In the genomic region with DNA sequence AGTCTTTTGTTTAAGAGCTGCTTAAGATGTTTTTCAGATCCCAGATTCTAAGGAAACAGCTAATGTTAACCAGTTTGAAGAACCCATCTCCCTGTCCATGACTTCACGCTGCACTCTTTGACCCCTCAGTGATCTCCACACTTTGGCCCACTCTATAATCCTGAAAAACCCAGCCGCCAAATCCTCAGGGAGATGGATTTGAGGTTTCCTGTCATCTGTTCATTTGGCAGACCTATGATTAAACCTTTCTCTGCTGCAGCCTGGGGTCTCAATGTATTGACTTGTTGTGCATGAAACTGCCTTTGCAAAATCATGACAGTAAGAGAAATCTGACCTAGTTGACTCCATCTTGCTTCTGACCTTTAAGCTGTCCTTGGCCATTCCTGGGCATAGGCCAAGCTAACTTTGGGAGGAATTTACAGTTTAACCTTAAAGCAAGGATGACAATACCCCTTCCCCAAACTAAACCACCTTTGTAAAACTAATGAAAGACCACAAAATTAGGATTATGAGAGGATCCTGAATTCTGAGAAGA, we compare ENCODE assay signal across 16 cellular contexts. TPM values are rescaled to one million over a fixed set of nuclear protein-coding genes. Genes with fewer than 3 reads are reported as not detected.
DNase-seq lines count a peak whose midpoint lies in the region; ATAC-seq and TF ChIP-seq lines count a peak whose summit lies in the region.
"Had no signal": no experiment of that assay in that cellular context is flagged by ENCODE, and none has a peak within 500 bp of the region (broad histone marks: within the 10 kb centered on the region; RNA-seq: fewer than 3 reads in every experiment).

No MANE protein-coding gene starts in this region.

- H3K36me3 Mint-ChIP-seq in mesothelial cell of epicardium: no peaks in the 10 kb centered on the region

- peaks cover 13% of the 10 kb centered on the region for H3K9me3 Mint-ChIP-seq in mesothelial cell of epicardium
- H3K9me3 Mint-ChIP-seq: CD4-positive, alpha-beta T cell had no signal

- H3K27ac Mint-ChIP-seq in mesothelial cell of epicardium: peak overlapping the region; percentile 10
- H3K27ac Mint-ChIP-seq: CD4-positive, alpha-beta T cell had no signal

- DNase-seq in SK-N-SH (no peak), SJCRH30 (peak; percentile 60 to 78), mesothelial cell of epicardium (ENCODE audit: low spot score in 2 of 2, unreplicated experiment in 2 of 2) (no peak), smooth muscle cell (lab: John Stamatoyannopoulos, UW; ENCODE audit: unreplicated experiment) (no peak), foreskin fibroblast (no peak), SIG-M5 (lab: John Stamatoyannopoulos, UW) (no peak)
- DNase-seq: AML-193; Caco-2; CD4-positive, alpha-beta T cell had no signal

- no peak for TF ChIP-seq EP300 in SK-N-SH (IDR thresholded peaks at IDR 0.05; ENCODE audit: borderline replicate concordance in 1 of 2, low read depth in 1 of 2, low read length in 1 of 2)

- H3K4me1 ChIP-seq in SK-N-SH (ENCODE audit: control insufficient read depth in 1 of 2, insufficient read depth in 2 of 2, low read depth in 1 of 2, low read length in 1 of 2) (no peaks in the 10 kb centered on the region), SJCRH30 (peaks cover 20% of the 10 kb centered on the region), smooth muscle cell (ENCODE audit: low read depth) (no peaks in the 10 kb centered on the region)
- H3K4me1 ChIP-seq: A549, Caco-2, HAP-1 had no signal

- H3K9me3 ChIP-seq in SK-N-SH (no peaks in the 10 kb centered on the region), SJCRH30 (replicated peaks) (no peaks in the 10 kb centered on the region; the same call in 1 of the 2 replicates), smooth muscle cell (replicated peaks; ENCODE audit: low read depth) (no peaks in the 10 kb centered on the region)
- H3K9me3 ChIP-seq: A549, Caco-2, HAP-1 had no signal

- H3K4me3 Mint-ChIP-seq in mesothelial cell of epicardium: no peak overlapping the region
- H3K4me3 Mint-ChIP-seq: CD4-positive, alpha-beta T cell had no signal

- no peaks in the 10 kb centered on the region for H3K79me2 ChIP-seq in SK-N-SH (ENCODE audit: insufficient read depth)
- H3K79me2 ChIP-seq in smooth muscle cell (ENCODE audit: low read depth): no peaks in the 10 kb centered on the region

- H3K36me3 ChIP-seq in SK-N-SH (replicated peaks in 1 of 2; ENCODE audit: control insufficient read depth in 1 of 2, insufficient read depth in 2 of 2, low read length in 1 of 2) (no peaks in the 10 kb centered on the region), SJCRH30 (no peaks in the 10 kb centered on the region), smooth muscle cell (ENCODE audit: low read depth) (no peaks in the 10 kb centered on the region)
- H3K36me3 ChIP-seq: HAP-1 had no signal

- peaks cover 14% of the 10 kb centered on the region for H3K4me1 Mint-ChIP-seq in mesothelial cell of epicardium

- WGBS in SK-N-SH (ENCODE audit: low lambda C conversion rate): 98% methylated on average over 2 of the region's 2 CpGs
- WGBS in smooth muscle cell (ENCODE audit: low lambda C conversion rate): 70% methylated on average over 2 of the region's 2 CpGs

- H3K4me3 ChIP-seq in SK-N-SH (ENCODE audit: low read depth in 2 of 2, low read length in 1 of 2): no peak overlapping the region
- no peak overlapping the region for H3K4me3 ChIP-seq in SJCRH30
- H3K4me3 ChIP-seq in smooth muscle cell: no peak overlapping the region
- H3K4me3 ChIP-seq in foreskin fibroblast (ENCODE audit: low read depth in 1 of 2, low read length in 2 of 2): no peak overlapping the region
- H3K4me3 ChIP-seq: A549, HAP-1 had no signal

- TF ChIP-seq CTCF in SK-N-SH (IDR thresholded peaks at IDR 0.05): no peak
- TF ChIP-seq CTCF in mesothelial cell of epicardium (IDR thresholded peaks at IDR 0.05; ENCODE audit: unreplicated experiment): no peak
- TF ChIP-seq CTCF in smooth muscle cell (IDR thresholded peaks at IDR 0.05; ENCODE audit: borderline replicate concordance, insufficient read depth, poor library complexity, severe bottlenecking): no peak
- TF ChIP-seq CTCF in foreskin fibroblast (IDR thresholded peaks at IDR 0.05; ENCODE audit: low read depth, low read length): no peak

- no peaks in the 10 kb centered on the region for H3K27me3 Mint-ChIP-seq in mesothelial cell of epicardium (ENCODE audit: low read depth)

- H2AFZ ChIP-seq in SK-N-SH (ENCODE audit: low read depth): peak overlapping the region; percentile 69; the same call in 1 of the 2 replicates
- peak overlapping the region; percentile 58 for H2AFZ ChIP-seq in smooth muscle cell (ENCODE audit: low read depth)

- no peaks in the 10 kb centered on the region for H3K9me2 ChIP-seq in SK-N-SH

- H3K9ac ChIP-seq in SK-N-SH: no peak overlapping the region
- H3K9ac ChIP-seq in smooth muscle cell (ENCODE audit: low read depth): no peak overlapping the region

- CTCF ChIA-PET in SK-N-SH (lab: Yijun Ruan, JAX): interaction anchor here (0.6 to 1.3 kb wide), 2 partner anchors 50 to 503 kb away, joined by 3 read pairs; no protein-coding TSS in a partner anchor

- POLR2A ChIA-PET in SK-N-SH (lab: Yijun Ruan, JAX): no interaction called here

- H3K27me3 ChIP-seq in SK-N-SH (ENCODE audit: insufficient read depth) (no peaks in the 10 kb centered on the region), SJCRH30 (no peaks in the 10 kb centered on the region), smooth muscle cell (ENCODE audit: low read depth) (no peaks in the 10 kb centered on the region)

- no peak for ATAC-seq in SK-N-SH treated with all-trans-retinoic acid at 6 μM for 48 hours
- ATAC-seq: A549 had no signal

- no peaks in the 10 kb centered on the region for H4K20me1 ChIP-seq in SK-N-SH (ENCODE audit: insufficient read depth)
- H4K20me1 ChIP-seq in smooth muscle cell (ENCODE audit: low read depth): no peaks in the 10 kb centered on the region

- H3K27ac ChIP-seq in SK-N-SH (ENCODE audit: low read depth in 2 of 2, low read length in 1 of 2) (no peak overlapping the region), SJCRH30 (peak overlapping the region; percentile 49), smooth muscle cell (ENCODE audit: low read depth) (no peak overlapping the region)
- H3K27ac ChIP-seq: 22Rv1, A549, C4-2B had no signal

- H3K4me2 ChIP-seq in SK-N-SH (no peak overlapping the region), smooth muscle cell (no peak overlapping the region)
- H3K4me2 ChIP-seq: A549 had no signal

- H3F3A ChIP-seq in SK-N-SH (replicated peaks; ENCODE audit: insufficient read depth) (no peaks in the 10 kb centered on the region), smooth muscle cell (ENCODE audit: low read depth) (no peaks in the 10 kb centered on the region)

- TF ChIP-seq RAD21 in SK-N-SH (IDR thresholded peaks at IDR 0.05; ENCODE audit: low read length): no peak

TF ChIP-seq in SK-N-SH, 30 proteins besides CTCF, POLR2A, EP300 and RAD21 (continues in another document):
- TF ChIP-seq, protein P1, sequence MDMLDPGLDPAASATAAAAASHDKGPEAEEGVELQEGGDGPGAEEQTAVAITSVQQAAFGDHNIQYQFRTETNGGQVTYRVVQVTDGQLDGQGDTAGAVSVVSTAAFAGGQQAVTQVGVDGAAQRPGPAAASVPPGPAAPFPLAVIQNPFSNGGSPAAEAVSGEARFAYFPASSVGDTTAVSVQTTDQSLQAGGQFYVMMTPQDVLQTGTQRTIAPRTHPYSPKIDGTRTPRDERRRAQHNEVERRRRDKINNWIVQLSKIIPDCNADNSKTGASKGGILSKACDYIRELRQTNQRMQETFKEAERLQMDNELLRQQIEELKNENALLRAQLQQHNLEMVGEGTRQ (IDR thresholded peaks at IDR 0.05; ENCODE audit: borderline replicate concordance, low read depth, low read length): no peak
- TF ChIP-seq, protein P2, sequence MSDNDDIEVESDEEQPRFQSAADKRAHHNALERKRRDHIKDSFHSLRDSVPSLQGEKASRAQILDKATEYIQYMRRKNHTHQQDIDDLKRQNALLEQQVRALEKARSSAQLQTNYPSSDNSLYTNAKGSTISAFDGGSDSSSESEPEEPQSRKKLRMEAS (IDR thresholded peaks at IDR 0.05; ENCODE audit: low read depth): no peak
- TF ChIP-seq GABPA (IDR thresholded peaks at IDR 0.05; ENCODE audit: low read depth): no peak

TF ChIP-seq in SK-N-SH treated with all-trans-retinoic acid at 6 μM for 48 hours, 23 proteins besides CTCF, POLR2A, EP300 and RAD21 (continues in another document):
- TF ChIP-seq ZNF565 (CRISPR knock-in tag; conservative IDR thresholded peaks at IDR 0.05; ENCODE audit: low read depth) (no peak), PPARA (CRISPR knock-in tag; IDR thresholded peaks at IDR 0.05; ENCODE audit: borderline replicate concordance) (no peak), BACH2 (CRISPR knock-in tag; IDR thresholded peaks at IDR 0.05; ENCODE audit: borderline replicate concordance) (no peak)

RNA-seq across cellular contexts. Expression of a gene that starts 11.5 kb away (rescaled TPM):
- polyA plus RNA-seq in SK-N-SH (2012; rRNA removed): not detected in 2 replicates
- polyA plus RNA-seq in SK-N-SH (2012; cell fraction: cytosol; rRNA removed): 0.03 and 0.05 TPM in 2 replicates
- polyA plus RNA-seq in SK-N-SH (2012; cell fraction: nucleus; rRNA removed): not detected in 2 replicates
- not detected in 2 replicates for total RNA-seq in SJCRH30 (2014; rRNA removed; shearing (Covaris generic))
- not detected in 3 replicates for total RNA-seq in mesothelial cell of epicardium
- not detected in 2 replicates for total RNA-seq in smooth muscle cell
- not detected in 2 replicates for polyA plus RNA-seq in smooth muscle cell
- total RNA-seq: Caco-2; CD4-positive, alpha-beta T cell; H4 had no signal
- polyA plus RNA-seq: A549 had no signal

RNA-seq across cellular contexts. Expression of a gene that starts 13.9 kb away (rescaled TPM):
- 14.9 and 18.2 TPM in 2 replicates for polyA plus RNA-seq in SK-N-SH (2012; rRNA removed)
- polyA plus RNA-seq in SK-N-SH (2012; cell fraction: cytosol; rRNA removed): 14.8 and 15.7 TPM in 2 replicates
- 11.4 and 14.6 TPM in 2 replicates for polyA plus RNA-seq in SK-N-SH (2012; cell fraction: nucleus; rRNA removed)
- 32.7 and 33.9 TPM in 2 replicates for total RNA-seq in SJCRH30 (2014; rRNA removed; shearing (Covaris generic))
- total RNA-seq in mesothelial cell of epicardium: 23.9 to 27.8 TPM (median 23.9 TPM) in 3 replicates
- 20.3 and 23.0 TPM in 2 replicates for total RNA-seq in smooth muscle cell
- 15.1 and 18.2 TPM in 2 replicates for polyA plus RNA-seq in smooth muscle cell

RNA-seq across cellular contexts. Expression of a gene that starts 47.5 kb away (rescaled TPM):
- 0.03 TPM in 1 of 2 replicates, not detected in the other for polyA plus RNA-seq in SK-N-SH (2012; rRNA removed)
- 0.04 TPM in 1 of 2 replicates, not detected in the other for polyA plus RNA-seq in SK-N-SH (2012; cell fraction: cytosol; rRNA removed)
- polyA plus RNA-seq in SK-N-SH (2012; cell fraction: nucleus; rRNA removed): 0.05 TPM in 1 of 2 replicates, not detected in the other
- total RNA-seq in SJCRH30 (2014; rRNA removed; shearing (Covaris generic)): 1.9 and 2.0 TPM in 2 replicates
- total RNA-seq in mesothelial cell of epicardium: 0.54 to 0.73 TPM (median 0.72 TPM) in 3 replicates
- total RNA-seq in smooth muscle cell: not detected in 2 replicates
- 0.18 TPM in 1 of 2 replicates, not detected in the other for polyA plus RNA-seq in smooth muscle cell
- total RNA-seq: CD4-positive, alpha-beta T cell; H4 had no signal
- polyA plus RNA-seq: A549, BJ had no signal

Comparison
In these comparisons a context has a peak if more than half of its experiments do, and no peak if none do; other contexts are left out.
1. DNase-seq: peak in SJCRH30 (2 of 2); none in SK-N-SH (single experiment), mesothelial cell of epicardium (0 of 2), smooth muscle cell (single experiment), foreskin fibroblast (0 of 2) and SIG-M5 (single experiment).